In the genomic region with DNA sequence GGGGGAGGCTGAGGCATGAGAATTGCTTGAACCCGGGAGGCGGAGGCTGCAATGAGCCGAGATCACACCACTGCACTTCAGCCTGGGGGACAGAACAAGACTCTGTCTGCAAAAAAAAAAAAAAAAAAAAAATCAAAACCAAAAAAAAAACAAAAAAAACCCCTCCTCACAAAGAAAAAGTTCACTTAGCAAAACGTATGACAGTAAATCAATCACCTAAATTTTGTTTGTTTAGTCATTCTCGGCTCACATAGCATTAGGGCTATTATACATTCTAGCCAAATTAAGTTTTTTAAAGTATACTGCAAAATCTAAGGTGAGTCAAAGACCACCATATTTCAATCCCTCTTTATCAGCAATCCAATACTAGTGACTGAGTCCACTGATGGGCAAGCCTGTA, we compare ENCODE assay signal across 20 cellular contexts. TPM values are rescaled to one million over a fixed set of nuclear protein-coding genes. Genes with fewer than 3 reads are reported as not detected.
DNase-seq lines count a peak whose midpoint lies in the region; ATAC-seq and TF ChIP-seq lines count a peak whose summit lies in the region.
"Had no signal": no experiment of that assay in that cellular context is flagged by ENCODE, and none has a peak within 500 bp of the region (broad histone marks: within the 10 kb centered on the region; RNA-seq: fewer than 3 reads in every experiment).

No MANE protein-coding gene starts in this region.

- H3K4me1 Mint-ChIP-seq in activated naive CD4-positive, alpha-beta T cell treated with anti-CD3 and anti-CD28 coated beads, Interleukin-2, amount 50 U/mL, for 24 hours = peaks cover 72% of the 10 kb centered on the region
- H3K4me1 Mint-ChIP-seq in activated naive CD4-positive, alpha-beta T cell treated with anti-CD3 and anti-CD28 coated beads, Interleukin-2, amount 10 ng/mL, durations not matched to agents 7 days and 5 days = peaks cover 58% of the 10 kb centered on the region
- H3K4me1 Mint-ChIP-seq in naive B cell = peaks cover 48 to 68% (median 65%) of the 10 kb centered on the region in 3 donors

- no peaks in the 10 kb centered on the region for H3K27me3 Mint-ChIP-seq in activated naive CD4-positive, alpha-beta T cell treated with anti-CD3 and anti-CD28 coated beads, Interleukin-2, amount 50 U/mL, for 24 hours
- H3K27me3 Mint-ChIP-seq in activated naive CD4-positive, alpha-beta T cell treated with anti-CD3 and anti-CD28 coated beads, Interleukin-2, amount 10 ng/mL, durations not matched to agents 7 days and 5 days = no peaks in the 10 kb centered on the region
- no peaks in the 10 kb centered on the region for H3K27me3 Mint-ChIP-seq in naive B cell

- no peak overlapping the region for H3K4me3 Mint-ChIP-seq in activated naive CD4-positive, alpha-beta T cell treated with anti-CD3 and anti-CD28 coated beads, Interleukin-2, amount 50 U/mL, for 24 hours
- no peak overlapping the region for H3K4me3 Mint-ChIP-seq in activated naive CD4-positive, alpha-beta T cell treated with anti-CD3 and anti-CD28 coated beads, Interleukin-2, amount 10 ng/mL, durations not matched to agents 7 days and 5 days
- H3K4me3 Mint-ChIP-seq in naive B cell = peak overlapping the region in 2 of 8 donors; percentile 1 to 69

- no peaks in the 10 kb centered on the region for H3K36me3 Mint-ChIP-seq in activated naive CD4-positive, alpha-beta T cell treated with anti-CD3 and anti-CD28 coated beads, Interleukin-2, amount 50 U/mL, for 24 hours
- H3K36me3 Mint-ChIP-seq in activated naive CD4-positive, alpha-beta T cell treated with anti-CD3 and anti-CD28 coated beads, Interleukin-2, amount 10 ng/mL, durations not matched to agents 7 days and 5 days = peaks cover 24% of the 10 kb centered on the region
- H3K36me3 Mint-ChIP-seq in naive B cell = no peaks in the 10 kb centered on the region

- peak overlapping the region; percentile 100 for H3K27ac ChIP-seq in VCaP
- H3K27ac ChIP-seq: 22Rv1, Peyer's patch, SJSA1 had no signal

- H3K4me3 ChIP-seq in foreskin fibroblast (ENCODE audit: low read depth in 1 of 2, low read length in 2 of 2) = no peak overlapping the region
- H3K4me3 ChIP-seq: Peyer's patch, SJSA1 had no signal

- CTCF ChIA-PET in activated naive CD4-positive, alpha-beta T cell treated with anti-CD3 and anti-CD28 coated beads, Interleukin-2, amount 10 ng/mL, durations not matched to agents 7 days and 5 days (lab: Charles Lee) = interaction anchor here (1.2 kb wide), 1 partner anchor 13 kb away, joined by 5 read pairs; no protein-coding TSS in a partner anchor

- no peak for DNase-seq in activated naive CD4-positive, alpha-beta T cell treated with anti-CD3 and anti-CD28 coated beads, Interleukin-2, amount 10 ng/mL, durations not matched to agents 7 days and 5 days
- DNase-seq in naive B cell = no peak
- DNase-seq in NCI-H524 (lab: John Stamatoyannopoulos, UW) = no peak
- no peak for DNase-seq in nucleus accumbens (lab: John Stamatoyannopoulos, UW)
- DNase-seq in activated CD4-positive, alpha-beta T cell treated with anti-CD3 and anti-CD28 coated beads, Interleukin-2, amount 50 U/mL, for 1 hour = no peak
- DNase-seq in foreskin fibroblast = no peak
- DNase-seq: AML-193, DMS53, EL, GOT3, KG1, NCI-H187 treated with DMSO at 0.1 percent for 48 hours, NCI-H2227 treated with DMSO at 0.1 percent for 48 hours, NCI-H510A treated with DMSO at 0.1 percent for 48 hours had no signal

- H3K27ac Mint-ChIP-seq in activated naive CD4-positive, alpha-beta T cell treated with anti-CD3 and anti-CD28 coated beads, Interleukin-2, amount 50 U/mL, for 24 hours = peak overlapping the region; percentile 62
- no peak overlapping the region for H3K27ac Mint-ChIP-seq in activated naive CD4-positive, alpha-beta T cell treated with anti-CD3 and anti-CD28 coated beads, Interleukin-2, amount 10 ng/mL, durations not matched to agents 7 days and 5 days
- peak overlapping the region in 4 of 6 donors; percentile 24 to 81 (median 62) for H3K27ac Mint-ChIP-seq in naive B cell

- TF ChIP-seq CTCF in VCaP (conservative IDR thresholded peaks at IDR 0.05) (no peak), foreskin fibroblast (IDR thresholded peaks at IDR 0.05; ENCODE audit: low read depth, low read length) (no peak)

- no peak for ATAC-seq in naive B cell (ENCODE audit: low read depth in 2 of 2)
- ATAC-seq: HCT116 had no signal

- no peaks in the 10 kb centered on the region for H3K9me3 Mint-ChIP-seq in activated naive CD4-positive, alpha-beta T cell treated with anti-CD3 and anti-CD28 coated beads, Interleukin-2, amount 50 U/mL, for 24 hours
- no peaks in the 10 kb centered on the region for H3K9me3 Mint-ChIP-seq in activated naive CD4-positive, alpha-beta T cell treated with anti-CD3 and anti-CD28 coated beads, Interleukin-2, amount 10 ng/mL, durations not matched to agents 7 days and 5 days
- H3K9me3 Mint-ChIP-seq in naive B cell = no peaks in the 10 kb centered on the region

RNA-seq across cellular contexts. Expression of a gene that starts 5.7 kb away (rescaled TPM):
- polyA plus RNA-seq in naive B cell (ENCODE audit: low read depth in 6 of 6) = 10 to 100 TPM; 16.9 to 38.2 (median 33.7) TPM

RNA-seq across cellular contexts. Expression of a gene that starts 58.4 kb away (rescaled TPM):
- 100 to 1,000 TPM; 122 to 241 (median 136) TPM for polyA plus RNA-seq in naive B cell (ENCODE audit: low read depth in 6 of 6)
